Comparison of ENCODE assay signal across 1 cellular context in the genomic region with DNA sequence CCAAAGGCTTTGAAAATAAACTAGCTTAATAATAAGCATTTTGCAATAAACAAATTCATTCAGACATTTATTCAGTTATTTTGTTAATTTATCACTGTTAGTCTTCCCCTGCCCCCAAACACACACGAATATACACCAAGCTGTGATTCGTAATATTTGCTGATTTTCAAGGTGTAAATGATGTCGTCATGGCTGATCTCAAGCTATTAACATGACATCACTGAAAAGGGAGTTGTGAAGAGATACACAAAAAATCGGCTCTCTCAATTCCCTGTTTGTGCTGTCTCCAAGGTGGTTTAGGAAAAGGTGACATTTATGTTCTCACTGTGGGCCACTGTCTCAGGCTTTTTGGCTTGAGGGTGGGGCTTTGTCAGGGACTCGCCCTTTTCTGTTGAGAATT.
TF ChIP-seq lines count a peak whose summit lies in the region.

No MANE protein-coding gene starts in this region.

TF ChIP-seq in HEK293, 187 proteins besides CTCF, POLR2A, EP300 and RAD21 (continued from another document):
- TF ChIP-seq, protein P1, sequence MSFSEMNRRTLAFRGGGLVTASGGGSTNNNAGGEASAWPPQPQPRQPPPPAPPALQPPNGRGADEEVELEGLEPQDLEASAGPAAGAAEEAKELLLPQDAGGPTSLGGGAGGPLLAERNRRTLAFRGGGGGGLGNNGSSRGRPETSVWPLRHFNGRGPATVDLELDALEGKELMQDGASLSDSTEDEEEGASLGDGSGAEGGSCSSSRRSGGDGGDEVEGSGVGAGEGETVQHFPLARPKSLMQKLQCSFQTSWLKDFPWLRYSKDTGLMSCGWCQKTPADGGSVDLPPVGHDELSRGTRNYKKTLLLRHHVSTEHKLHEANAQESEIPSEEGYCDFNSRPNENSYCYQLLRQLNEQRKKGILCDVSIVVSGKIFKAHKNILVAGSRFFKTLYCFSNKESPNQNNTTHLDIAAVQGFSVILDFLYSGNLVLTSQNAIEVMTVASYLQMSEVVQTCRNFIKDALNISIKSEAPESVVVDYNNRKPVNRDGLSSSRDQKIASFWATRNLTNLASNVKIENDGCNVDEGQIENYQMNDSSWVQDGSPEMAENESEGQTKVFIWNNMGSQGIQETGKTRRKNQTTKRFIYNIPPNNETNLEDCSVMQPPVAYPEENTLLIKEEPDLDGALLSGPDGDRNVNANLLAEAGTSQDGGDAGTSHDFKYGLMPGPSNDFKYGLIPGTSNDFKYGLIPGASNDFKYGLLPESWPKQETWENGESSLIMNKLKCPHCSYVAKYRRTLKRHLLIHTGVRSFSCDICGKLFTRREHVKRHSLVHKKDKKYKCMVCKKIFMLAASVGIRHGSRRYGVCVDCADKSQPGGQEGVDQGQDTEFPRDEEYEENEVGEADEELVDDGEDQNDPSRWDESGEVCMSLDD (tag by site-specific recombination; IDR thresholded peaks at IDR 0.05) = no peak
- TF ChIP-seq, protein P2, sequence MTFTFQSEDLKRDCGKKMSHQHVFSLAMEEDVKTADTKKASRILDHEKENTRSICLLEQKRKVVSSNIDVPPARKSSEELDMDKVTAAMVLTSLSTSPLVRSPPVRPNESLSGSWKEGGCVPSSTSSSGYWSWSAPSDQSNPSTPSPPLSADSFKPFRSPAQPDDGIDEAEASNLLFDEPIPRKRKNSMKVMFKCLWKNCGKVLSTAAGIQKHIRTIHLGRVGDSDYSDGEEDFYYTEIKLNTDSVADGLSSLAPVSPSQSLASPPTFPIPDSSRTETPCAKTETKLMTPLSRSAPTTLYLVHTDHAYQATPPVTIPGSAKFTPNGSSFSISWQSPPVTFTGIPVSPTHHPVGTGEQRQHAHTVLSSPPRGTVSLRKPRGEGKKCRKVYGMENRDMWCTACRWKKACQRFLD (tag by site-specific recombination; IDR thresholded peaks at IDR 0.05) = no peak
